In the genomic region with DNA sequence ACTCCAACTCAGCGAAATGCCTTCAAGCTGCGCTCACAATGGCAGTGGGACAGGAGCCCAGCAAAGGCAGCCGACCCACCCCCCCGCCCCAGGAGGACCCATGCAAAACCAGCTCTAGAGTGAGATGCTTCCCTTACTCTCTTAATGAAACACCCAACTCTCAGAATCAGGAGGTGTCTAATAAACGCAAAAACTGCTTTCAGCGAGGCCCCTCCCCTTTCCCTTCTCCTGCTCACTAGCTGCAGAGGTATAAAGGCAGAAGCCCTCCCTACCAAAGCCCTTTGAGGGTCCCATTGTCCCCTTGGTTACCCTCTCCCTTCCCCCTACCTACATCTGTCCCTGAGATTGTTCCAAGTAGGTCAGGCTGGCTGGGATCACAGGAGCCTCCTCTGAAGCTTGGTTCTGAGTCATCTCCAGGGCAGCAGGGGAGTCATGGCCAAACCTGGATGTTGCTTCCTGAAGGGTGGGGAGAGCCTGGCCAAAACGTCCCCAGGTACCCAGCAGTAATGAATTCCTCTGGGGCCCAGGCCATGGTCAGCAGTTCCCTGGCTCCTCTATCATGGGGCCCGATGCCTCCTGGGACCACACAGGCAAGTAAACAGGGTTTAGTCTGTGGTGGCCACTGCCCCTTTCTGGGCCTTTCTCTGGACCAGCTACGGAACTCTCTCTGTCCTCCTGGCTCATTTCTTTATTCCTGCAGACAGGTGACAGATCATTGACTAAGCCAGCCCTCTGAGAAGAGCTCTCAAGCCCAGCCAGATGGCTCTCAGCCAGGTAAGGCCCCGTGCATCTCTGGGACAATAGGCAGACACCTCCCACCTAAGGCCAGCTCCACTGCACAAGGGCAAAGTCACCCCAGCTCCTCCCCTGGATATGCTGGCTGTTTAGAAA, we compare ENCODE assay signal across 9 cellular contexts. TPM values are rescaled to one million over a fixed set of nuclear protein-coding genes. Genes with fewer than 3 reads are reported as not detected.
DNase-seq lines count a peak whose midpoint lies in the region; ATAC-seq, FAIRE-seq and TF ChIP-seq lines count a peak whose summit lies in the region.
"Had no signal": no experiment of that assay in that cellular context is flagged by ENCODE, and none has a peak within 500 bp of the region (broad histone marks: within the 10 kb centered on the region; RNA-seq: fewer than 3 reads in every experiment).

No MANE protein-coding gene starts in this region.

- H3K9me3 Mint-ChIP-seq in activated T-cell treated with anti-CD3 and anti-CD28 coated beads, Interleukin-2, amount 50 U/mL, for 72 hours, result no peaks in the 10 kb centered on the region

- ATAC-seq in activated T-cell treated with anti-CD3 and anti-CD28 coated beads, Interleukin-2, amount 50 U/mL, for 72 hours (replicated peaks in 1 of 2), result peak; percentile 33 to 54
- ATAC-seq in heart left ventricle (peak; percentile 74 to 86 (median 82)), HG03280 (IDR thresholded peaks at IDR 0.05; ENCODE audit: unreplicated experiment) (no peak), HG02840 (IDR thresholded peaks at IDR 0.05; ENCODE audit: low FRiP score, unreplicated experiment) (no peak)

- TF ChIP-seq POLR2A in heart left ventricle (IDR thresholded peaks at IDR 0.05), result no peak

- no peaks in the 10 kb centered on the region for H3K36me3 Mint-ChIP-seq in activated T-cell treated with anti-CD3 and anti-CD28 coated beads, Interleukin-2, amount 50 U/mL, for 72 hours (ENCODE audit: insufficient read depth in 2 of 2)

- intact Hi-C loops in heart left ventricle (cut with DNase I), result no loop called here

- H3K27ac ChIP-seq in heart left ventricle (peak overlapping the region in 9 of 12 donors; percentile 4 to 68 (median 53)), small intestine (ENCODE audit: low read depth in 1 of 2, low read length in 1 of 2) (peak overlapping the region; percentile 15 to 57)
- H3K27ac ChIP-seq: HL-60 had no signal

- no peaks in the 10 kb centered on the region for H3K27me3 Mint-ChIP-seq in activated T-cell treated with anti-CD3 and anti-CD28 coated beads, Interleukin-2, amount 50 U/mL, for 72 hours (ENCODE audit: low read depth)

- FAIRE-seq in small intestine (lab: Jason Lieb, UNC) (no peak), frontal cortex (lab: Jason Lieb, UNC) (no peak)

- no peaks in the 10 kb centered on the region for H3K9me3 ChIP-seq in heart left ventricle
- H3K9me3 ChIP-seq in small intestine (ENCODE audit: control insufficient read depth, low read depth), result no peaks in the 10 kb centered on the region

- H3K36me3 ChIP-seq in heart left ventricle (no peaks in the 10 kb centered on the region), small intestine (ENCODE audit: control insufficient read depth in 2 of 2, insufficient read depth in 2 of 2, low read length in 2 of 2) (no peaks in the 10 kb centered on the region)

- peak; percentile 64 for DNase-seq in GM03348 (ENCODE audit: low spot score)
- peak; percentile 15 for DNase-seq in NCI-H1417 treated with DMSO at 0.1 percent for 48 hours (lab: John Stamatoyannopoulos, UW)
- DNase-seq in activated T-cell treated with anti-CD3 and anti-CD28 coated beads, Interleukin-2, amount 50 U/mL, for 72 hours, result no peak
- peak in 3 of 5 donors; percentile 57 to 72 (median 62) for DNase-seq in heart left ventricle
- DNase-seq in small intestine, result peak; percentile 77
- no peak for DNase-seq in frontal cortex (ENCODE audit: low spot score in 2 of 2)

- H3K4me3 ChIP-seq in heart left ventricle, result peak overlapping the region in 1 of 12 donors; percentile 10
- no peak overlapping the region for H3K4me3 ChIP-seq in small intestine (ENCODE audit: low read depth in 1 of 2, low read length in 2 of 2)

- no peak for TF ChIP-seq CTCF in heart left ventricle (IDR thresholded peaks at IDR 0.05)

- H3K4me3 Mint-ChIP-seq in activated T-cell treated with anti-CD3 and anti-CD28 coated beads, Interleukin-2, amount 50 U/mL, for 72 hours, result peak overlapping the region; percentile 74 to 75

- H3K27ac Mint-ChIP-seq in activated T-cell treated with anti-CD3 and anti-CD28 coated beads, Interleukin-2, amount 50 U/mL, for 72 hours, result peak overlapping the region; percentile 54

- WGBS in heart left ventricle, 4 donors, result 23 to 32% (median 28%) methylated on average over 9 to 10 of the region's 10 CpGs
- WGBS in small intestine, 3 donors, result 34 to 53% (median 44%) methylated on average over 10 of the region's 10 CpGs

- H3K4me1 ChIP-seq in heart left ventricle, result peaks cover 9 to 28% (median 19%) of the 10 kb centered on the region in 12 donors
- peaks cover 9 to 18% of the 10 kb centered on the region in 2 donors for H3K4me1 ChIP-seq in small intestine (ENCODE audit: control insufficient read depth in 2 of 2, insufficient read depth in 1 of 2, low read depth in 1 of 2, low read length in 1 of 2)

- H3K27me3 ChIP-seq in heart left ventricle, result no peaks in the 10 kb centered on the region
- no peaks in the 10 kb centered on the region for H3K27me3 ChIP-seq in small intestine (ENCODE audit: control insufficient read depth in 2 of 2, insufficient read depth in 2 of 2, low read length in 2 of 2)

- peaks cover 51% of the 10 kb centered on the region for H3K4me1 Mint-ChIP-seq in activated T-cell treated with anti-CD3 and anti-CD28 coated beads, Interleukin-2, amount 50 U/mL, for 72 hours (ENCODE audit: low read depth)

RNA-seq across cellular contexts. Expression of gene KLHL25, which starts 8.6 kb away (rescaled TPM):
- 1 to 10 TPM; 4.4 to 6.2 TPM for total RNA-seq in activated T-cell treated with anti-CD3 and anti-CD28 coated beads, Interleukin-2, amount 50 U/mL, for 72 hours
- total RNA-seq in heart left ventricle (1 to 10 TPM; 2.2 to 8.8 (median 4.3) TPM), frontal cortex (29.3 TPM)
- polyA plus RNA-seq in heart left ventricle (10 to 100 TPM in 1 of 2 donors, 1 to 10 TPM in 1; 3.3 to 12.9 TPM), small intestine (1 to 10 TPM; 7.6 to 9.5 (median 8.3) TPM)

Comparison
In these comparisons a context has a peak if more than half of its experiments do, and no peak if none do; other contexts are left out.
1. DNase-seq: peak in GM03348 (single experiment), NCI-H1417 treated with DMSO at 0.1 percent for 48 hours (single experiment), heart left ventricle (3 of 5) and small intestine (single experiment); none in activated T-cell treated with anti-CD3 and anti-CD28 coated beads, Interleukin-2, amount 50 U/mL, for 72 hours (0 of 2) and frontal cortex (0 of 2).
2. ATAC-seq: peak in activated T-cell treated with anti-CD3 and anti-CD28 coated beads, Interleukin-2, amount 50 U/mL, for 72 hours (2 of 2) and heart left ventricle (4 of 4); none in HG03280 (single experiment) and HG02840 (single experiment).